In the genomic region with DNA sequence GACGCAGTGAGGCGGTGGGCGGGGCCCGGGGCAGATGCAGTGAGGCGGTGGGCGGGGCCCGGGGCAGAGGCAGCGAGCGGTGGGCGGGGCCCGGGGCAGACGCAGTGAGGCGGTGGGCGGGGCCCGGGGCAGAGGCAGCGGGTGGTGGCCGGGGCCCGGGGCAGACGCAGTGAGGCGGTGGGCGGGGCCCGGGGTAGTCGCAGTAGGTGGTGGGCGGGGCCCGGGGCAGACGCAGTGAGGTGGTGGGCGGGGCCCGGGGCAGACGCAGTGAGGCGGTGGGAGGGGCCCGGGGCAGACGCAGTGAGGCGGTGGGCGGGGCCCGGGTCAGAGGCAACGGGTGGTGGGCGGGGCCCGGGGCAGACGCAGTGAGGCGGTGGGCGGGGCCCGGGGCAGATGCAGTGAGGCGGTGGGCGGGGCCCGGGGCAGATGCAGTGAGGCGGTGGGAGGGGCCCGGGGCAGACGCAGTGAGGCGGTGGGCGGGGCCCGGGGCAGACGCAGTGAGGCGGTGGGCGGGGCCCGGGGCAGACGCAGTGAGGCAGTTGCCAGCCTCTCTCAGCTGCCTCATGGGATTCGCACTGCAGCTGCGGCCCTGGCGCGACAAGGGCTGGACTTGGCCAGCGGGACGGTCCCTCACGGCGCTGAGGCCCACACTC, we compare ENCODE assay signal across 9 cellular contexts. TPM values are rescaled to one million over a fixed set of nuclear protein-coding genes. Genes with fewer than 3 reads are reported as not detected.
A peak's percentile ranks its signal among the peaks of the same experiment; 100 is the strongest.
DNase-seq lines count a peak whose midpoint lies in the region; ATAC-seq and TF ChIP-seq lines count a peak whose summit lies in the region.
"Not testable (repeated sequence)": the region's sequence is repeated elsewhere in the genome, so short reads cannot be mapped to it uniquely, and the experiment has no call there.
"Had no signal": no experiment of that assay in that cellular context is flagged by ENCODE, and none has a peak within 500 bp of the region (broad histone marks: within the 10 kb centered on the region; RNA-seq: fewer than 3 reads in every experiment).

No MANE protein-coding gene starts in this region.

- not testable (repeated sequence) for H3K9ac ChIP-seq in IMR-90 (ENCODE audit: low read depth, low read length); endodermal cell (ENCODE audit: extremely low read depth, low read length, poor library complexity, severe bottlenecking)

- H3K56ac ChIP-seq in IMR-90 (ENCODE audit: extremely low read depth, insufficient read depth, low read length) = not testable (repeated sequence)

- CTCF ChIA-PET in IMR-90 (lab: Yijun Ruan, JAX); activated CD8-positive, alpha-beta T cell treated with anti-CD3 and anti-CD28 coated beads, Interleukin-2, amount 10 ng/mL, durations not matched to agents 7 days and 5 days (lab: Charles Lee): not testable (repeated sequence)

- not testable (repeated sequence) for TF ChIP-seq RAD21 in IMR-90 (IDR thresholded peaks at IDR 0.05; ENCODE audit: low read length)

- H3K14ac ChIP-seq in IMR-90 (replicated peaks; ENCODE audit: low read depth, low read length) = not testable (repeated sequence)

- 93% methylated on average over 22 of the region's 64 CpGs; no CpG with 5 or more reads in 1 of the 2 experiments for WGBS in IMR-90 (ENCODE audit: extremely low coverage in 2 of 2, insufficient read length in 1 of 2), 2 experiments
- WGBS in endodermal cell (ENCODE audit: insufficient coverage in 1 of 2, insufficient read length in 1 of 2), 2 experiments = 94 to 100% methylated on average over 8 to 38 of the region's 64 CpGs

- TF ChIP-seq CTCF in IMR-90 (conservative IDR thresholded peaks at IDR 0.05; ENCODE audit: low read depth, low read length); Peyer's patch (IDR thresholded peaks at IDR 0.05); endodermal cell (conservative IDR thresholded peaks at IDR 0.05); left ventricle myocardium inferior (IDR thresholded peaks at IDR 0.05; ENCODE audit: borderline replicate concordance); nephron progenitor cell (IDR thresholded peaks at IDR 0.05): not testable (repeated sequence)

- not testable (repeated sequence) for H3K36me3 Mint-ChIP-seq in activated CD8-positive, alpha-beta T cell treated with anti-CD3 and anti-CD28 coated beads, Interleukin-2, amount 10 ng/mL, durations not matched to agents 7 days and 5 days (ENCODE audit: low read depth); nephron progenitor cell (ENCODE audit: low read depth)
- H3K36me3 Mint-ChIP-seq in endodermal cell (ENCODE audit: low read depth) = peaks cover 16% of the 10 kb centered on the region

- not testable (repeated sequence) for H3K27ac Mint-ChIP-seq in activated CD8-positive, alpha-beta T cell treated with anti-CD3 and anti-CD28 coated beads, Interleukin-2, amount 10 ng/mL, durations not matched to agents 7 days and 5 days; endodermal cell; nephron progenitor cell

- not testable (repeated sequence) for H3K9me1 ChIP-seq in IMR-90 (ENCODE audit: insufficient read depth, low read length)

- BruUV-seq in IMR-90 (replicated peaks; lab: Mats Ljungman, UMichigan) = not testable (repeated sequence)

- peaks cover 43% of the 10 kb centered on the region for H3K36me3 ChIP-seq in IMR-90 (ENCODE audit: control insufficient read depth, insufficient read depth, low read length)
- peaks cover 0 to 16% (median 0%) of the 10 kb centered on the region in 3 donors for H3K36me3 ChIP-seq in Peyer's patch
- H3K36me3 ChIP-seq in endodermal cell (ENCODE audit: control insufficient read depth, insufficient read depth, low read length) = not testable (repeated sequence)
- peaks cover 36% of the 10 kb centered on the region for H3K36me3 ChIP-seq in left ventricle myocardium inferior

- not testable (repeated sequence) for H3K4me2 ChIP-seq in IMR-90 (ENCODE audit: low read depth, low read length)

- POLR2A ChIA-PET in IMR-90 (lab: Charles Lee; ENCODE audit: unreplicated experiment); activated CD8-positive, alpha-beta T cell treated with anti-CD3 and anti-CD28 coated beads, Interleukin-2, amount 10 ng/mL, durations not matched to agents 7 days and 5 days (lab: Charles Lee): not testable (repeated sequence)

- in situ Hi-C loops in IMR-90 (cut with MboI; ENCODE audit: low sequenced_read_pairs) = not testable (repeated sequence)

- not testable (repeated sequence) for TF ChIP-seq POLR2A in IMR-90 (IDR thresholded peaks at IDR 0.05; ENCODE audit: low read depth, low read length); Peyer's patch (IDR thresholded peaks at IDR 0.05)

- not testable (repeated sequence) for H3K79me1 ChIP-seq in IMR-90 (ENCODE audit: low read depth in 1 of 2, low read length in 2 of 2)

- H3K4ac ChIP-seq in IMR-90 (ENCODE audit: low read depth, low read length) = not testable (repeated sequence)

- H3K9me3 ChIP-seq in IMR-90 (ENCODE audit: control insufficient read depth, insufficient read depth, low read length); Peyer's patch; endodermal cell (ENCODE audit: control insufficient read depth, low read length); left ventricle myocardium inferior (replicated peaks): not testable (repeated sequence)

- not testable (repeated sequence) for H4K91ac ChIP-seq in IMR-90 (ENCODE audit: insufficient read depth, low read depth, low read length)

- H3K18ac ChIP-seq in IMR-90 (ENCODE audit: low read depth, low read length) = not testable (repeated sequence)

- not testable (repeated sequence) for H3K9me3 Mint-ChIP-seq in activated CD8-positive, alpha-beta T cell treated with anti-CD3 and anti-CD28 coated beads, Interleukin-2, amount 10 ng/mL, durations not matched to agents 7 days and 5 days (ENCODE audit: insufficient read depth); endodermal cell
- peaks cover 12% of the 10 kb centered on the region for H3K9me3 Mint-ChIP-seq in nephron progenitor cell

- H4K20me1 ChIP-seq in IMR-90 (ENCODE audit: insufficient read depth, low read length) = peaks cover 30% of the 10 kb centered on the region

- not testable (repeated sequence) for H3K4me1 ChIP-seq in IMR-90 (ENCODE audit: control insufficient read depth, insufficient read depth, low read length); Peyer's patch; endodermal cell (ENCODE audit: control insufficient read depth, insufficient read depth, low read length); left ventricle myocardium inferior

- not testable (repeated sequence) for H3K4me1 Mint-ChIP-seq in activated CD8-positive, alpha-beta T cell treated with anti-CD3 and anti-CD28 coated beads, Interleukin-2, amount 10 ng/mL, durations not matched to agents 7 days and 5 days (ENCODE audit: low read depth); endodermal cell
- H3K4me1 Mint-ChIP-seq in nephron progenitor cell = peaks cover 38% of the 10 kb centered on the region

- dilution Hi-C loops in IMR-90 (cut with HindIII; ENCODE audit: low sequenced_read_pairs, unreplicated experiment) = not testable (repeated sequence)

- H2BK20ac ChIP-seq in IMR-90 (ENCODE audit: low read depth, low read length) = not testable (repeated sequence)

- H2BK120ac ChIP-seq in IMR-90 (ENCODE audit: low read depth, low read length) = not testable (repeated sequence)

- not testable (repeated sequence) for H3K4me3 Mint-ChIP-seq in activated CD8-positive, alpha-beta T cell treated with anti-CD3 and anti-CD28 coated beads, Interleukin-2, amount 10 ng/mL, durations not matched to agents 7 days and 5 days; endodermal cell; nephron progenitor cell

- not testable (repeated sequence) for H3K4me3 ChIP-seq in IMR-90 (ENCODE audit: insufficient read depth, low read depth, low read length); Peyer's patch; endodermal cell (ENCODE audit: low read length); left ventricle myocardium inferior

- not testable (repeated sequence) for H2BK15ac ChIP-seq in IMR-90 (ENCODE audit: low read depth, low read length)

- intact Hi-C loops in IMR-90 (cut with micrococcal nuclease); left ventricle myocardium inferior (cut with micrococcal nuclease): not testable (repeated sequence)

- peak overlapping the region; percentile 59; the same call in 1 of the 2 replicates for H2AK5ac ChIP-seq in IMR-90 (ENCODE audit: low read depth, low read length)

- H2BK5ac ChIP-seq in IMR-90 (ENCODE audit: low read depth, low read length, poor library complexity, severe bottlenecking) = not testable (repeated sequence)

- ATAC-seq in IMR-90 (ENCODE audit: low read depth); activated CD8-positive, alpha-beta T cell treated with anti-CD3 and anti-CD28 coated beads, Interleukin-2, amount 10 ng/mL, durations not matched to agents 7 days and 5 days: not testable (repeated sequence)

- not testable (repeated sequence) for H3K27me3 ChIP-seq in IMR-90 (ENCODE audit: control insufficient read depth, insufficient read depth, low read length); Peyer's patch; endodermal cell (ENCODE audit: control insufficient read depth, insufficient read depth, low read length, poor library complexity, severe bottlenecking); left ventricle myocardium inferior (ENCODE audit: low read depth)

- H2AFZ ChIP-seq in IMR-90 (replicated peaks; ENCODE audit: low read length, poor library complexity) = not testable (repeated sequence)

- H3K27me3 Mint-ChIP-seq in activated CD8-positive, alpha-beta T cell treated with anti-CD3 and anti-CD28 coated beads, Interleukin-2, amount 10 ng/mL, durations not matched to agents 7 days and 5 days (ENCODE audit: low read depth); endodermal cell (ENCODE audit: insufficient read depth); nephron progenitor cell (ENCODE audit: low read depth, poor library complexity): not testable (repeated sequence)

- not testable (repeated sequence) for H3K27ac ChIP-seq in IMR-90 (ENCODE audit: insufficient read depth, low read length); Peyer's patch; endodermal cell (ENCODE audit: low read depth, low read length); left ventricle myocardium inferior (replicated peaks)

- not testable (repeated sequence) for H3K23ac ChIP-seq in IMR-90 (ENCODE audit: low read depth, low read length)

- not testable (repeated sequence) for H4K5ac ChIP-seq in IMR-90 (ENCODE audit: low read depth, low read length)

- not testable (repeated sequence) for H4K8ac ChIP-seq in IMR-90 (ENCODE audit: low read depth in 2 of 2, low read length in 2 of 2)

- not testable (repeated sequence) for H2AK9ac ChIP-seq in IMR-90 (replicated peaks; ENCODE audit: low read depth, low read length, poor library complexity)

- peak; percentile 8 for DNase-seq in GM03348 (ENCODE audit: low spot score)
- DNase-seq in IMR-90 = not testable (repeated sequence)
- peak in 2 of 3 donors; percentile 43 to 47 for DNase-seq in Peyer's patch
- DNase-seq in activated CD8-positive, alpha-beta T cell treated with anti-CD3 and anti-CD28 coated beads, Interleukin-2, amount 10 ng/mL, durations not matched to agents 7 days and 5 days = peak; percentile 9
- peak; percentile 55 for DNase-seq in endodermal cell
- DNase-seq in left ventricle myocardium inferior = peak; percentile 14
- peak; percentile 1 for DNase-seq in nephron progenitor cell
- peak; percentile 15 for DNase-seq in stimulated activated CD8-positive, alpha-beta memory T cell treated with anti-CD3 and anti-CD28 coated beads, Interleukin-4, amount 100 ng/mL, for 48 hours

RNA-seq across cellular contexts. Expression of a gene that starts 24.4 kb away (rescaled TPM):
- total RNA-seq in IMR-90 (2012; rRNA removed) (173 and 186 TPM in 2 replicates), Peyer's patch (100 to 1,000 TPM in 3 of 4 donors, 10 to 100 TPM in 1; 37.7 to 458 (median 161) TPM), endodermal cell (100 to 1,000 TPM; 232 to 407 TPM), left ventricle myocardium inferior (154 TPM)
- 1,556 and 1,578 TPM in 2 replicates for polyA plus RNA-seq in IMR-90 (2012; rRNA removed)
- polyA plus RNA-seq in IMR-90 (2012; cell fraction: cytosol; rRNA removed) = 1,992 and 3,331 TPM in 2 replicates
- 5,237 and 11,886 TPM in 2 replicates for polyA plus RNA-seq in IMR-90 (2012; cell fraction: nucleus; rRNA removed; ENCODE audit: low replicate concordance)
- total RNA-seq in activated CD8-positive, alpha-beta T cell treated with anti-CD3 and anti-CD28 coated beads, Interleukin-2, amount 10 ng/mL, durations not matched to agents 7 days and 5 days = under 1 TPM; 0.26 to 0.42 TPM
- polyA plus RNA-seq in endodermal cell (2013, experiment 1 of 2) = 172 TPM
- polyA plus RNA-seq in endodermal cell (2013, experiment 2 of 2) = 154 TPM
- total RNA-seq: OCI-LY7 had no signal

Comparison
In these comparisons a context has a peak if more than half of its experiments do, and no peak if none do; other contexts are left out.
1. RNA of a gene that starts 24.4 kb away (total RNA-seq): 232 to 407 TPM in endodermal cell, 37.7 to 458 TPM in Peyer's patch, 173 to 186 TPM in IMR-90 and 154 TPM in left ventricle myocardium inferior (single experiment); 0.26 to 0.42 TPM in activated CD8-positive, alpha-beta T cell treated with anti-CD3 and anti-CD28 coated beads, Interleukin-2, amount 10 ng/mL, durations not matched to agents 7 days and 5 days; every median in the first group is over 10 times any median in the second.